Comparison of ENCODE assay signal across 18 cellular contexts in genomic region chr4:41064953-41065352, GRCh38.
DNase-seq lines count a peak whose midpoint lies in the region; FAIRE-seq and TF ChIP-seq lines count a peak whose summit lies in the region.
"Had no signal": no experiment of that assay in that cellular context is flagged by ENCODE, and none has a peak within 500 bp of the region (broad histone marks: within the 10 kb centered on the region; RNA-seq: fewer than 3 reads in every experiment).

No MANE protein-coding gene starts in this region.

- no peaks in the 10 kb centered on the region for H3K36me3 ChIP-seq in ACC112 (ENCODE audit: insufficient read depth, low read length)
- H3K36me3 ChIP-seq in OCI-LY7 (ENCODE audit: insufficient read depth, low read length) = no peaks in the 10 kb centered on the region
- H3K36me3 ChIP-seq in H1 (ENCODE audit: control insufficient read depth in 2 of 4, insufficient read depth in 4 of 4, low read length in 3 of 4) = peaks cover 0 to 4% (median 0%) of the 10 kb centered on the region in 4 experiments; a peak in 2 of 8 replicates
- H3K36me3 ChIP-seq in neural cell (ENCODE audit: insufficient read depth, low read length) = no peaks in the 10 kb centered on the region
- H3K36me3 ChIP-seq in neural progenitor cell = no peaks in the 10 kb centered on the region
- H3K36me3 ChIP-seq: HAP-1 had no signal

- H3K9me2 ChIP-seq in OCI-LY7 (ENCODE audit: insufficient read depth, low read length) (no peaks in the 10 kb centered on the region), neural cell (ENCODE audit: insufficient read depth, low read length) (no peaks in the 10 kb centered on the region)

- no peak overlapping the region for H4K91ac ChIP-seq in H1 (replicated peaks; ENCODE audit: insufficient read length, low read length)

- H3K27me3 ChIP-seq in ACC112 (ENCODE audit: insufficient read depth, low read length) (no peaks in the 10 kb centered on the region), H1 (replicated peaks in 1 of 4; ENCODE audit: control insufficient read depth in 3 of 4, extremely low read depth in 1 of 4, insufficient read depth in 3 of 4, low read length in 3 of 4) (no peaks in the 10 kb centered on the region), neural cell (ENCODE audit: insufficient read depth, low read depth, low read length) (no peaks in the 10 kb centered on the region), neural progenitor cell (no peaks in the 10 kb centered on the region)

- H3K4me3 Mint-ChIP-seq in neural progenitor cell = no peak overlapping the region
- H3K4me3 Mint-ChIP-seq: CD4-positive, alpha-beta T cell had no signal

- H3K79me1 ChIP-seq in H1 (ENCODE audit: low read depth, low read length) = no peaks in the 10 kb centered on the region; the same call in 1 of the 2 replicates

- H3K27ac ChIP-seq in ACC112 (ENCODE audit: low read depth, low read length) = peak overlapping the region; percentile 5
- no peak overlapping the region for H3K27ac ChIP-seq in OCI-LY7 (ENCODE audit: low read depth, low read length, poor library complexity, severe bottlenecking)
- H3K27ac ChIP-seq in H1 (ENCODE audit: low read depth, low read length) = no peak overlapping the region
- H3K27ac ChIP-seq in neural cell (ENCODE audit: low read length) = peak overlapping the region; percentile 14
- H3K27ac ChIP-seq in neural progenitor cell = no peak overlapping the region
- H3K27ac ChIP-seq: C4-2B had no signal

- H4K20me1 ChIP-seq in OCI-LY7 (ENCODE audit: insufficient read depth, low read length) (no peaks in the 10 kb centered on the region), H1 (replicated peaks in 1 of 2; ENCODE audit: control insufficient read depth in 1 of 2, insufficient read depth in 2 of 2, low read length in 2 of 2) (no peaks in the 10 kb centered on the region), neural cell (ENCODE audit: insufficient read depth) (no peaks in the 10 kb centered on the region), neural progenitor cell (ENCODE audit: low read depth) (no peaks in the 10 kb centered on the region)

- H3K36me3 Mint-ChIP-seq in neural progenitor cell = no peaks in the 10 kb centered on the region

- BruUV-seq in OCI-LY7 (replicated peaks; lab: Mats Ljungman, UMichigan) = TSS peak; percentile 7

- H3K18ac ChIP-seq in H1 (ENCODE audit: extremely low read depth, low read length) = no peak overlapping the region

- H4K8ac ChIP-seq in H1 (ENCODE audit: extremely low read depth, insufficient read depth, low read length) = no peak overlapping the region

- H3K79me2 ChIP-seq in ACC112 (ENCODE audit: control insufficient read depth, insufficient read depth, low read length, unreplicated experiment) (peaks cover 27% of the 10 kb centered on the region), OCI-LY7 (ENCODE audit: insufficient read depth, low read depth, low read length) (no peaks in the 10 kb centered on the region), H1 (ENCODE audit: control insufficient read depth in 1 of 2, insufficient read depth in 2 of 2, low read length in 2 of 2) (no peaks in the 10 kb centered on the region), neural cell (replicated peaks; ENCODE audit: insufficient read depth, low read length) (no peaks in the 10 kb centered on the region), neural progenitor cell (ENCODE audit: low read depth) (no peaks in the 10 kb centered on the region)

- no peaks in the 10 kb centered on the region; the same call in 1 of the 2 replicates for H3K23me2 ChIP-seq in H1 (ENCODE audit: low read depth, low read length)

- no peak for FAIRE-seq in H1 (lab: Jason Lieb, UNC)
- FAIRE-seq: D721Med, G401.6, GM12891, GM19239, HTR-8/SVneo had no signal

- H2BK20ac ChIP-seq in H1 (ENCODE audit: low read length) = no peak overlapping the region

- DNase-seq in OCI-LY7 (ENCODE audit: low spot score) (no peak), H1 (ENCODE audit: low read depth in 1 of 2, low spot score in 2 of 2) (no peak), neural progenitor cell (ENCODE audit: low spot score) (no peak), NCI-H1092 treated with DMSO at 0.1 percent for 48 hours (lab: John Stamatoyannopoulos, UW) (no peak), HUDEP-2 (lab: John Stamatoyannopoulos, UW; ENCODE audit: unreplicated experiment in 76 of 76) (no peak)
- DNase-seq: ACHN; AML-193; Caco-2; CD4-positive, alpha-beta T cell had no signal

- no peak overlapping the region for H3K4ac ChIP-seq in H1 (replicated peaks; ENCODE audit: insufficient read length, low read depth, low read length)

- H2AFZ ChIP-seq in ACC112 (ENCODE audit: low read length, unreplicated experiment) = no peak overlapping the region
- no peak overlapping the region for H2AFZ ChIP-seq in OCI-LY7 (ENCODE audit: low read length)
- H2AFZ ChIP-seq in H1 (ENCODE audit: low read length) = no peak overlapping the region
- no peak overlapping the region for H2AFZ ChIP-seq in neural cell (ENCODE audit: low read depth, low read length)
- no peak overlapping the region for H2AFZ ChIP-seq in neural progenitor cell (replicated peaks)

- CTCF ChIA-PET in OCI-LY7 (lab: Charles Lee; ENCODE audit: unreplicated experiment) = no interaction called here
- CTCF ChIA-PET in H1 (lab: Charles Lee; ENCODE audit: partially characterized antibody) = interaction anchor here (0.9 to 1.2 kb wide), 2 partner anchors 38 to 52 kb away, joined by 3 read pairs; no protein-coding TSS in a partner anchor

- no peak for TF ChIP-seq CTCF in OCI-LY7 (conservative IDR thresholded peaks at IDR 0.05; ENCODE audit: low read length)
- TF ChIP-seq CTCF in H1 (IDR thresholded peaks at IDR 0.05; ENCODE audit: control extremely low read depth in 1 of 3, insufficient read depth in 1 of 3, low read depth in 1 of 3, low read length in 3 of 3) = no peak
- no peak for TF ChIP-seq CTCF in neural cell (IDR thresholded peaks at IDR 0.05; ENCODE audit: poor library complexity, severe bottlenecking)
- TF ChIP-seq CTCF in neural progenitor cell (IDR thresholded peaks at IDR 0.05) = no peak

- no peak overlapping the region for H3K4me3 ChIP-seq in ACC112 (ENCODE audit: low read depth, low read length)
- H3K4me3 ChIP-seq in OCI-LY7 (ENCODE audit: low read depth, low read length, poor library complexity, severe bottlenecking) = no peak overlapping the region
- no peak overlapping the region for H3K4me3 ChIP-seq in H1 (ENCODE audit: extremely low read depth in 1 of 4, insufficient read depth in 2 of 4, low read depth in 3 of 4, low read length in 4 of 4)
- H3K4me3 ChIP-seq in neural cell (ENCODE audit: low read length) = no peak overlapping the region
- no peak overlapping the region for H3K4me3 ChIP-seq in neural progenitor cell
- H3K4me3 ChIP-seq: HAP-1 had no signal

- no peak overlapping the region for H2BK12ac ChIP-seq in H1 (ENCODE audit: low read depth, low read length)

- WGBS in H1 (ENCODE audit: extremely low coverage in 1 of 2, insufficient coverage in 1 of 2, insufficient read length in 1 of 2, insufficient replicate concordance in 2 of 2, low coverage in 1 of 2, low lambda C conversion rate in 2 of 2, missing lambda C conversion rate in 1 of 2), 2 experiments = 98% methylated on average over 3 of the region's 3 CpGs; no CpG with 5 or more reads in 1 of the 2 experiments

- H3K27ac Mint-ChIP-seq in neural progenitor cell = no peak overlapping the region
- H3K27ac Mint-ChIP-seq: CD4-positive, alpha-beta T cell had no signal

- H3K14ac ChIP-seq in H1 (ENCODE audit: insufficient read length) = no peak overlapping the region

- H2BK120ac ChIP-seq in H1 (replicated peaks; ENCODE audit: low read depth, low read length) = no peak overlapping the region

- H2BK15ac ChIP-seq in H1 (ENCODE audit: low read length) = no peak overlapping the region

- no peak overlapping the region for H3K23ac ChIP-seq in H1 (ENCODE audit: insufficient read length)

- H3K4me2 ChIP-seq in OCI-LY7 (ENCODE audit: low read length) (no peak overlapping the region), H1 (ENCODE audit: insufficient read depth in 1 of 2, low read depth in 2 of 2, low read length in 2 of 2) (no peak overlapping the region), neural cell (ENCODE audit: low read length) (no peak overlapping the region), neural progenitor cell (no peak overlapping the region)

- no peak overlapping the region for H3K56ac ChIP-seq in H1 (replicated peaks; ENCODE audit: insufficient read length, low read depth, low read length)

- intact Hi-C loops in OCI-LY7 (cut with micrococcal nuclease; ENCODE audit: unreplicated experiment) = no loop called here

- H3F3A ChIP-seq in neural cell (ENCODE audit: insufficient read depth, low read length, poor library complexity, severe bottlenecking) = no peaks in the 10 kb centered on the region
- H3F3A ChIP-seq in neural progenitor cell (ENCODE audit: low read depth) = peaks cover 8% of the 10 kb centered on the region

- H3K9me3 Mint-ChIP-seq in neural progenitor cell = peaks cover 2% of the 10 kb centered on the region
- H3K9me3 Mint-ChIP-seq: CD4-positive, alpha-beta T cell had no signal

- no peak for TF ChIP-seq EP300 in H1 (IDR thresholded peaks at IDR 0.05; ENCODE audit: borderline replicate concordance in 1 of 2, low read depth in 2 of 2, low read length in 2 of 2)
- TF ChIP-seq EP300 in neural cell (conservative IDR thresholded peaks at IDR 0.05; ENCODE audit: poor library complexity, severe bottlenecking) = no peak

- H4K5ac ChIP-seq in H1 (ENCODE audit: insufficient read length, low read depth, low read length) = no peak overlapping the region

- POLR2A ChIA-PET in OCI-LY7 (lab: Charles Lee) (interaction anchor here (0.6 to 0.7 kb wide), 2 partner anchors 15 to 74 kb away, joined by 3 to 6 read pairs; no protein-coding TSS in a partner anchor), H1 (lab: Charles Lee; ENCODE audit: partially characterized antibody) (interaction anchor here (1.6 to 1.7 kb wide), 2 partner anchors 11 to 31 kb away, joined by 3 to 4 read pairs; no protein-coding TSS in a partner anchor)

- TF ChIP-seq POLR2A in H1 (IDR thresholded peaks at IDR 0.05; ENCODE audit: control extremely low read depth in 1 of 2, low read depth in 2 of 2, low read length in 2 of 2) = no peak

- no peak for TF ChIP-seq RAD21 in H1 (IDR thresholded peaks at IDR 0.05 in 1 of 2, conservative IDR thresholded peaks at IDR 0.05 in 1 of 2; ENCODE audit: low read depth in 2 of 2, low read length in 2 of 2)
- no peak for TF ChIP-seq RAD21 in neural cell (conservative IDR thresholded peaks at IDR 0.05)

- H2AK5ac ChIP-seq in H1 (ENCODE audit: low read depth, low read length) = no peak overlapping the region

- no peak overlapping the region for H2BK5ac ChIP-seq in H1 (ENCODE audit: low read depth, low read length)

- H3K4me1 ChIP-seq in ACC112 (ENCODE audit: control insufficient read depth, insufficient read depth, low read length, unreplicated experiment) (peaks cover 51% of the 10 kb centered on the region), OCI-LY7 (ENCODE audit: insufficient read depth, low read length, poor library complexity, severe bottlenecking) (no peaks in the 10 kb centered on the region), H1 (replicated peaks in 1 of 4; ENCODE audit: control insufficient read depth in 3 of 4, insufficient read depth in 4 of 4, low read length in 3 of 4) (peaks cover 0 to 2% (median 0%) of the 10 kb centered on the region in 4 experiments; a peak in 2 of 7 replicates), neural progenitor cell (peaks cover 9% of the 10 kb centered on the region)
- H3K4me1 ChIP-seq: Caco-2, HAP-1 had no signal

- no peak overlapping the region for H3K9ac ChIP-seq in H1 (replicated peaks in 1 of 4; ENCODE audit: extremely low read depth in 1 of 4, low read depth in 3 of 4, low read length in 3 of 4)
- no peak overlapping the region for H3K9ac ChIP-seq in neural cell (ENCODE audit: low read length)
- no peak overlapping the region for H3K9ac ChIP-seq in neural progenitor cell

- no peaks in the 10 kb centered on the region for H3K9me3 ChIP-seq in OCI-LY7 (ENCODE audit: low read length)
- 0 out of 4 replicates have a peak, but pooled peaks cover 4 to 5% of the 10 kb centered on the region in 2 experiments for H3K9me3 ChIP-seq in H1 (ENCODE audit: insufficient read depth in 2 of 2, low read depth in 1 of 2, low read length in 1 of 2)
- H3K9me3 ChIP-seq in neural cell (ENCODE audit: low read length) = no peaks in the 10 kb centered on the region
- no peaks in the 10 kb centered on the region for H3K9me3 ChIP-seq in neural progenitor cell (ENCODE audit: low read depth)

- H3K27me3 Mint-ChIP-seq in neural progenitor cell (ENCODE audit: insufficient read depth, low read depth) = no peaks in the 10 kb centered on the region
- H3K27me3 Mint-ChIP-seq: CD4-positive, alpha-beta T cell had no signal

- peaks cover 15% of the 10 kb centered on the region for H3K4me1 Mint-ChIP-seq in neural progenitor cell

Comparison
In these comparisons a context has a peak if more than half of its experiments do, and no peak if none do; other contexts are left out.
1. H3K27ac ChIP-seq: peak in ACC112 (single experiment) and neural cell (single experiment); none in OCI-LY7 (single experiment), H1 (single experiment) and neural progenitor cell (single experiment).